Comparison of ENCODE assay signal across 8 cellular contexts in the genomic region with DNA sequence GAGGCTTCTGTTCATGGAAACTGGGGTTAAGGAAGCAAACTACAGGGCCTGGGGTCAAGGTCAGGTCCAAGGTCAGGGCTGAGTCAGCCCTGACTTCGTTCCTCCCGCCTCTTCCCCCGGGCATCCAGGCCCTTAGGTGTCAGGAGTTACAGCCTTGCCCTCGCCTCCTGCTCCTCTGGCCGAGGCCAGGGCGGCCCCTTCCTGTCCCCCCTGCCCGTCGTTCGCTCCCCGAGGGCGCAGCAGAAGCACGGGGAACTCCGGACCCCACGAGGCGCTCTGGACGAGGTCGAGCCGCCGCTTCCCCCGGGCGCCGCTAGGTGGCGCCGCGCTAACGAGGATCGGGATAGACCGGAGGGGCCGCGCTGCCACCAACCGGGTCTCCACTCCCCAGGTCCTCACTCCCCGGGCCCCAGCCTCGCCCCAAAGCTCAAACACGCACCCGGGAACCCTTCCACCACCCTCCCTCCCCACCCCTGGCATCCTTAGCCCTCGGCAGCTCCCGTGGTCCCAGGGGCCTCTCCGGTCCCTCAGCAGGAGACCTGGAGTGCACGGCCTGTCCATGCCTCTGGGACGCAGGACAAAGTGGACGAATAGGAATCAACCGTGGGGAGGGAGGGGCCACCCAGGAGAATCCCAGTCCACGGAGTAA. TPM values are rescaled to one million over a fixed set of nuclear protein-coding genes. Genes with fewer than 3 reads are reported as not detected.
DNase-seq lines count a peak whose midpoint lies in the region; ATAC-seq and TF ChIP-seq lines count a peak whose summit lies in the region.

No MANE protein-coding gene starts in this region.

- no peak overlapping the region for H2BK5ac ChIP-seq in neuronal stem cell (ENCODE audit: low read length)

- TF ChIP-seq CTCF in Peyer's patch (IDR thresholded peaks at IDR 0.05) (peak; percentile 79 to 98 (median 92)), fibroblast of villous mesenchyme (IDR thresholded peaks at IDR 0.05; ENCODE audit: insufficient read depth, low read depth, low read length) (peak; percentile 82)

- H3K4me3 Mint-ChIP-seq in activated T-helper 1 cell treated with anti-CD3 and anti-CD28 coated beads, Interleukin-12 subunit alpha, Interleukin-12 subunit beta, Interleukin-2, Interleukin-4 antibody, amounts not matched to agents 30 ng/mL and 10 ng/mL and 1 ng/mL, durations not matched to agents 14 hours and 24 hours and 36 hours = no peak overlapping the region

- no peaks in the 10 kb centered on the region for H3K79me1 ChIP-seq in neuronal stem cell (ENCODE audit: low read depth, low read length)

- H2BK12ac ChIP-seq in neuronal stem cell (ENCODE audit: low read length) = no peak overlapping the region

- H3K4me1 Mint-ChIP-seq in activated T-helper 1 cell treated with anti-CD3 and anti-CD28 coated beads, Interleukin-12 subunit alpha, Interleukin-12 subunit beta, Interleukin-2, Interleukin-4 antibody, amounts not matched to agents 30 ng/mL and 10 ng/mL and 1 ng/mL, durations not matched to agents 14 hours and 24 hours and 36 hours (ENCODE audit: low read depth) = peaks cover 6% of the 10 kb centered on the region

- no peak overlapping the region for H3K27ac Mint-ChIP-seq in activated T-helper 1 cell treated with anti-CD3 and anti-CD28 coated beads, Interleukin-12 subunit alpha, Interleukin-12 subunit beta, Interleukin-2, Interleukin-4 antibody, amounts not matched to agents 30 ng/mL and 10 ng/mL and 1 ng/mL, durations not matched to agents 14 hours and 24 hours and 36 hours

- no peak overlapping the region for H4K91ac ChIP-seq in neuronal stem cell (ENCODE audit: low read depth, low read length, poor library complexity)

- no peak overlapping the region for H2BK120ac ChIP-seq in neuronal stem cell (ENCODE audit: low read depth, low read length)

- H3K36me3 ChIP-seq in Peyer's patch (no peaks in the 10 kb centered on the region), neuronal stem cell (replicated peaks in 1 of 2; ENCODE audit: control insufficient read depth in 2 of 2, insufficient read depth in 2 of 2, low read length in 2 of 2) (no peaks in the 10 kb centered on the region)

- H2AK5ac ChIP-seq in neuronal stem cell (ENCODE audit: low read depth, low read length) = peak overlapping the region; percentile 82

- no peaks in the 10 kb centered on the region for H3K36me3 Mint-ChIP-seq in activated T-helper 1 cell treated with anti-CD3 and anti-CD28 coated beads, Interleukin-12 subunit alpha, Interleukin-12 subunit beta, Interleukin-2, Interleukin-4 antibody, amounts not matched to agents 30 ng/mL and 10 ng/mL and 1 ng/mL, durations not matched to agents 14 hours and 24 hours and 36 hours (ENCODE audit: low read depth)

- peak overlapping the region; percentile 96 for H3K18ac ChIP-seq in neuronal stem cell (ENCODE audit: low read length)

- H3K9me3 ChIP-seq in Peyer's patch = no peaks in the 10 kb centered on the region
- no peaks in the 10 kb centered on the region for H3K9me3 ChIP-seq in neuronal stem cell (replicated peaks in 1 of 2; ENCODE audit: control insufficient read depth in 2 of 2, insufficient read depth in 1 of 2, low read depth in 1 of 2, low read length in 2 of 2)

- no peak overlapping the region for H4K8ac ChIP-seq in neuronal stem cell (ENCODE audit: low read depth, low read length)

- no peak for TF ChIP-seq POLR2A in Peyer's patch (IDR thresholded peaks at IDR 0.05)

- H3K14ac ChIP-seq in neuronal stem cell (ENCODE audit: low read length) = no peak overlapping the region

- peaks cover 5% of the 10 kb centered on the region for H3K27me3 Mint-ChIP-seq in activated T-helper 1 cell treated with anti-CD3 and anti-CD28 coated beads, Interleukin-12 subunit alpha, Interleukin-12 subunit beta, Interleukin-2, Interleukin-4 antibody, amounts not matched to agents 30 ng/mL and 10 ng/mL and 1 ng/mL, durations not matched to agents 14 hours and 24 hours and 36 hours (ENCODE audit: insufficient read depth)

- WGBS in neuronal stem cell (ENCODE audit: extremely low coverage in 2 of 2, insufficient read length in 2 of 2, insufficient replicate concordance in 1 of 2), 2 donors = no CpG with 5 or more reads among the region's 43 CpGs

- peak overlapping the region; percentile 84 for H2BK15ac ChIP-seq in neuronal stem cell (ENCODE audit: low read length)

- H3K9me3 Mint-ChIP-seq in activated T-helper 1 cell treated with anti-CD3 and anti-CD28 coated beads, Interleukin-12 subunit alpha, Interleukin-12 subunit beta, Interleukin-2, Interleukin-4 antibody, amounts not matched to agents 30 ng/mL and 10 ng/mL and 1 ng/mL, durations not matched to agents 14 hours and 24 hours and 36 hours = no peaks in the 10 kb centered on the region

- H3K27ac ChIP-seq in Peyer's patch = no peak overlapping the region
- H3K27ac ChIP-seq in neuronal stem cell (replicated peaks; ENCODE audit: low read length) = no peak overlapping the region
- H3K27ac ChIP-seq in substantia nigra (ENCODE audit: low read depth, low read length, poor library complexity, severe bottlenecking) = no peak overlapping the region

- DNase-seq in NCI-H510A treated with DMSO at 0.1 percent for 48 hours (lab: John Stamatoyannopoulos, UW) (peak; percentile 23), NCI-H510A (lab: John Stamatoyannopoulos, UW) (no peak), Peyer's patch (peak; percentile 73 to 91 (median 87)), fibroblast of villous mesenchyme (ENCODE audit: low read depth) (peak; percentile 68), neuronal stem cell (ENCODE audit: low spot score) (peak; percentile 79), substantia nigra (lab: John Stamatoyannopoulos, UW) (peak in 44 of 49 donors; percentile 2 to 81 (median 42))
- peak; percentile 67 for DNase-seq in activated T-helper 1 cell treated with anti-CD3 and anti-CD28 coated beads, Interleukin-12 subunit alpha, Interleukin-12 subunit beta, Interleukin-2, Interleukin-4 antibody, amounts not matched to agents 30 ng/mL and 10 ng/mL and 1 ng/mL, durations not matched to agents 14 hours and 24 hours and 36 hours (ENCODE audit: low spot score)

- H3K4ac ChIP-seq in neuronal stem cell (ENCODE audit: low read length) = no peak overlapping the region

- intact Hi-C loops in activated T-helper 1 cell treated with anti-CD3 and anti-CD28 coated beads, Interleukin-12 subunit alpha, Interleukin-12 subunit beta, Interleukin-2, Interleukin-4 antibody, amounts not matched to agents 30 ng/mL and 10 ng/mL and 1 ng/mL, durations not matched to agents 14 hours and 24 hours and 36 hours (cut with micrococcal nuclease) = loop anchor here (1.0 kb wide), 4 partner anchors 55 to 584 kb away; no protein-coding TSS in a partner anchor

- H3K4me3 ChIP-seq in Peyer's patch (peak overlapping the region in 2 of 4 donors; percentile 23 to 49), fibroblast of villous mesenchyme (ENCODE audit: low read depth, low read length) (peak overlapping the region; percentile 41), neuronal stem cell (ENCODE audit: low read length in 2 of 2) (peak overlapping the region in 1 of 2 donors; percentile 17)

- H2AFZ ChIP-seq in neuronal stem cell (ENCODE audit: low read length) = peak overlapping the region; percentile 85

- H3K27me3 ChIP-seq in Peyer's patch (no peaks in the 10 kb centered on the region), neuronal stem cell (ENCODE audit: control insufficient read depth in 3 of 3, insufficient read depth in 3 of 3, low read depth in 1 of 3, low read length in 3 of 3) (peaks cover 0 to 24% (median 12%) of the 10 kb centered on the region in 3 experiments)

- H3K4me1 ChIP-seq in Peyer's patch = peaks cover 0 to 32% (median 6%) of the 10 kb centered on the region in 4 donors
- peaks cover 5 to 8% of the 10 kb centered on the region in 2 donors for H3K4me1 ChIP-seq in neuronal stem cell (ENCODE audit: control insufficient read depth in 2 of 2, insufficient read depth in 1 of 2, low read depth in 1 of 2, low read length in 2 of 2)

- peak; percentile 70 for ATAC-seq in HG03521 (IDR thresholded peaks at IDR 0.05; ENCODE audit: unreplicated experiment)

- peak overlapping the region; percentile 61 for H3K4me2 ChIP-seq in neuronal stem cell (ENCODE audit: insufficient read depth, low read length, poor library complexity, severe bottlenecking)

- H3K9ac ChIP-seq in neuronal stem cell (ENCODE audit: low read depth, low read length, poor library complexity) = peak overlapping the region; percentile 54

- H3K23ac ChIP-seq in neuronal stem cell (ENCODE audit: low read depth, low read length, poor library complexity) = peak overlapping the region; percentile 81

RNA-seq across cellular contexts. Expression of a gene that starts 59.2 kb away (rescaled TPM):
- not detected for total RNA-seq in Peyer's patch
- total RNA-seq in activated T-helper 1 cell treated with anti-CD3 and anti-CD28 coated beads, Interleukin-12 subunit alpha, Interleukin-12 subunit beta, Interleukin-2, Interleukin-4 antibody, amounts not matched to agents 30 ng/mL and 10 ng/mL and 1 ng/mL, durations not matched to agents 14 hours and 24 hours and 36 hours = not detected in 2 replicates
- not detected in 2 replicates for total RNA-seq in fibroblast of villous mesenchyme
- polyA plus RNA-seq in neuronal stem cell (2013, experiment 1 of 2) = not detected
- not detected for polyA plus RNA-seq in neuronal stem cell (2013, experiment 2 of 2)
